ENCODE assay signal across 20 cellular contexts in genomic region chr3:16768956-16769355, GRCh38.
DNase-seq lines count a peak whose midpoint lies in the region; ATAC-seq and TF ChIP-seq lines count a peak whose summit lies in the region.
"Had no signal": no experiment of that assay in that cellular context is flagged by ENCODE, and none has a peak within 500 bp of the region (broad histone marks: within the 10 kb centered on the region; RNA-seq: fewer than 3 reads in every experiment).

No MANE protein-coding gene starts in this region.

- no peaks in the 10 kb centered on the region for H3K36me3 ChIP-seq in HEK293 (ENCODE audit: control insufficient read depth in 2 of 2, insufficient read depth in 1 of 2, low read length in 2 of 2)

- DNase-seq in SW480 (ENCODE audit: low spot score) (peak; percentile 5), left cardiac atrium (no peak), renal cortical epithelial cell (ENCODE audit: low read depth) (peak; percentile 92), NCI-H510A (lab: John Stamatoyannopoulos, UW) (no peak), HEK293T (ENCODE audit: extremely low spot score) (no peak)
- DNase-seq: activated CD4-positive, CD25-positive, alpha-beta regulatory T cell treated with anti-CD3 and anti-CD28 coated beads, Interleukin-2, amount 50 U/mL, for 72 hours; activated CD8-positive, alpha-beta memory T cell treated with anti-CD3 and anti-CD28 coated beads, Interleukin-2, amount 10 ng/mL, durations not matched to agents 7 days and 5 days; activated naive CD4-positive, alpha-beta T cell; body of pancreas; effector memory CD4-positive, alpha-beta T cell; foreskin melanocyte; Kasumi-1; midbrain; NCI-H1694; NCI-H69 had no signal

- H3K27ac ChIP-seq in HEK293 (ENCODE audit: extremely low read depth, low read depth, low read length), result no peak overlapping the region
- H3K27ac ChIP-seq: body of pancreas, RWPE1 had no signal

- no peak overlapping the region for H3K4me3 ChIP-seq in HEK293 (ENCODE audit: low read depth, low read length)
- H3K4me3 ChIP-seq: body of pancreas, GM12878 had no signal

- peak; percentile 31 to 56 for ATAC-seq in left cardiac atrium
- ATAC-seq in GM18870 (IDR thresholded peaks at IDR 0.05; ENCODE audit: unreplicated experiment), result no peak
- ATAC-seq in HG02840 (IDR thresholded peaks at IDR 0.05; ENCODE audit: low FRiP score, unreplicated experiment), result no peak
- ATAC-seq: activated CD8-positive, alpha-beta memory T cell treated with anti-CD3 and anti-CD28 coated beads, Interleukin-2, amount 10 ng/mL, durations not matched to agents 7 days and 5 days; body of pancreas; GM12878 had no signal

- TF ChIP-seq CTCF in HEK293 (tag by site-specific recombination; IDR thresholded peaks at IDR 0.05), result no peak

- POLR2A ChIA-PET in HEK293 (lab: Yijun Ruan, JAX) (no interaction called here), HEK293T (lab: Yijun Ruan, JAX) (no interaction called here)

- no peaks in the 10 kb centered on the region for H3K4me1 ChIP-seq in HEK293 (ENCODE audit: control insufficient read depth, insufficient read depth, low read length)
- H3K4me1 ChIP-seq: body of pancreas had no signal

- intact Hi-C loops in left cardiac atrium (cut with DNase I), result no loop called here

- H3K9me3 ChIP-seq in HEK293 (ENCODE audit: control insufficient read depth, insufficient read depth, low read depth, low read length), result no peaks in the 10 kb centered on the region
- H3K9me3 ChIP-seq: body of pancreas had no signal

- CTCF ChIA-PET in HEK293 (lab: Yijun Ruan, JAX), result no interaction called here
- CTCF ChIA-PET in HEK293T (lab: Yijun Ruan, JAX), result no interaction called here

TF ChIP-seq in HEK293, 187 proteins besides CTCF, POLR2A, EP300 and RAD21:
- peak; percentile 26; the same call in 1 of the 2 replicates for TF ChIP-seq FEZF1 (tag by site-specific recombination; IDR thresholded peaks at IDR 0.05)
- TF ChIP-seq ZNF473 (tag by site-specific recombination; IDR thresholded peaks at IDR 0.05), result no peak
- peak; percentile 56 for TF ChIP-seq SCRT1 (tag by site-specific recombination; IDR thresholded peaks at IDR 0.05; ENCODE audit: borderline replicate concordance)
- TF ChIP-seq SCRT2 (tag by site-specific recombination; IDR thresholded peaks at IDR 0.05), result peak; percentile 89
- TF ChIP-seq, protein P1, sequence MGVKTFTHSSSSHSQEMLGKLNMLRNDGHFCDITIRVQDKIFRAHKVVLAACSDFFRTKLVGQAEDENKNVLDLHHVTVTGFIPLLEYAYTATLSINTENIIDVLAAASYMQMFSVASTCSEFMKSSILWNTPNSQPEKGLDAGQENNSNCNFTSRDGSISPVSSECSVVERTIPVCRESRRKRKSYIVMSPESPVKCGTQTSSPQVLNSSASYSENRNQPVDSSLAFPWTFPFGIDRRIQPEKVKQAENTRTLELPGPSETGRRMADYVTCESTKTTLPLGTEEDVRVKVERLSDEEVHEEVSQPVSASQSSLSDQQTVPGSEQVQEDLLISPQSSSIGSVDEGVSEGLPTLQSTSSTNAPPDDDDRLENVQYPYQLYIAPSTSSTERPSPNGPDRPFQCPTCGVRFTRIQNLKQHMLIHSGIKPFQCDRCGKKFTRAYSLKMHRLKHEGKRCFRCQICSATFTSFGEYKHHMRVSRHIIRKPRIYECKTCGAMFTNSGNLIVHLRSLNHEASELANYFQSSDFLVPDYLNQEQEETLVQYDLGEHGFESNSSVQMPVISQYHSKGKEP (tag by site-specific recombination; IDR thresholded peaks at IDR 0.05), result peak; percentile 13; the same call in 1 of the 2 replicates

TF ChIP-seq in HEK293T, 16 proteins besides CTCF, POLR2A, EP300 and RAD21:
- TF ChIP-seq LEF1 (IDR thresholded peaks at IDR 0.05; ENCODE audit: borderline replicate concordance) (no peak), L3MBTL2 (conservative IDR thresholded peaks at IDR 0.05) (no peak), BHLHE40 (IDR thresholded peaks at IDR 0.05; ENCODE audit: borderline replicate concordance) (no peak), ELF4 (IDR thresholded peaks at IDR 0.05) (no peak), ARNT (IDR thresholded peaks at IDR 0.05) (no peak), ZNF384 (IDR thresholded peaks at IDR 0.05) (no peak), NFRKB (IDR thresholded peaks at IDR 0.05) (no peak), HDGF (IDR thresholded peaks at IDR 0.05; ENCODE audit: borderline replicate concordance) (no peak), FOXA1 (IDR thresholded peaks at IDR 0.05) (no peak), SUZ12 (IDR thresholded peaks at IDR 0.05) (no peak), FOXK2 (IDR thresholded peaks at IDR 0.05) (no peak), CTBP1 (IDR thresholded peaks at IDR 0.05; ENCODE audit: borderline replicate concordance) (no peak), FOXM1 (IDR thresholded peaks at IDR 0.05; ENCODE audit: borderline replicate concordance) (no peak), SP1 (IDR thresholded peaks at IDR 0.05) (no peak)
- TF ChIP-seq, protein P2, sequence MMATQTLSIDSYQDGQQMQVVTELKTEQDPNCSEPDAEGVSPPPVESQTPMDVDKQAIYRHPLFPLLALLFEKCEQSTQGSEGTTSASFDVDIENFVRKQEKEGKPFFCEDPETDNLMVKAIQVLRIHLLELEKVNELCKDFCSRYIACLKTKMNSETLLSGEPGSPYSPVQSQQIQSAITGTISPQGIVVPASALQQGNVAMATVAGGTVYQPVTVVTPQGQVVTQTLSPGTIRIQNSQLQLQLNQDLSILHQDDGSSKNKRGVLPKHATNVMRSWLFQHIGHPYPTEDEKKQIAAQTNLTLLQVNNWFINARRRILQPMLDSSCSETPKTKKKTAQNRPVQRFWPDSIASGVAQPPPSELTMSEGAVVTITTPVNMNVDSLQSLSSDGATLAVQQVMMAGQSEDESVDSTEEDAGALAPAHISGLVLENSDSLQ (IDR thresholded peaks at IDR 0.05), result no peak

Comparison
In these comparisons a context has a peak if more than half of its experiments do, and no peak if none do; other contexts are left out.
1. DNase-seq: peak in SW480 (single experiment) and renal cortical epithelial cell (single experiment); none in left cardiac atrium (single experiment), NCI-H510A (single experiment) and HEK293T (single experiment).
2. ATAC-seq: peak in left cardiac atrium (2 of 2); none in GM18870 (single experiment) and HG02840 (single experiment).